Comparison of ENCODE assay signal across 30 cellular contexts in the genomic region with DNA sequence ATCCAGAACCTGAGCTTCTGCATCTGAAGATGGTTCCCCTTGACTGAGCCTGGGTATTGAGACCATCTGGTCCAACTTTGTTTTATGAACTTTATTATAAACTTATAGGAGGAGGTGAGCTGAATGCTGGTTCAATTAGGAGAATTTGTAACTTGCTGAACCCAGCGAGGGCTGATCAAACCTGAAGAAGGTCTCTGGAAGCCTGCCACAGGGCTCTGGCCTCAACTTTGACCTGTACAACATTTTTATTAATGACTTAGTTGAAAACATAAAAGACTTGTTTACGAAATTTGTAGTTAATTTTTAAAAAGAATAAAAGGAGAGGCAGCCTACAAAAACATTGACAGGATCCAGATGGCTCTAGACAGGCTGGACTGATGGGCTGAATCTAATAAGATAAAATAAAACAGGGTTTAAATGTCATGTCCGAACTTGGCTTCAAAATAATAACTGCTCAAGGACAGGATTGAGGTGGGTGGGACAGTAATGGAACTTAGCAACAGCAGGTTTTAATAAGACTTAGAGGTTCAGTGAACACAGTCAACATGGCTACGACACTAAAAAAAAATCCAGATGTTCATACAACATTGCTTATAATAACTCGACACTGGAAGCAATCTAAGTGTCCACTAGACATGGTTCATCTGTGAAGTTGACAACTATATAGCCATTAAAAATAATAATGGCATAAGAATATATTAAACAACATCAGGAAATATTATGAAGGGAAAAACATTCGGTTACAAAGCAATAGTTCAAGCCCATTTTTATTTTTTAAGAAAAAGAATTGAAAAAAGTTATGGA. TPM values are rescaled to one million over a fixed set of nuclear protein-coding genes. Genes with fewer than 3 reads are reported as not detected.
A peak's percentile ranks its signal among the peaks of the same experiment; 100 is the strongest.
DNase-seq lines count a peak whose midpoint lies in the region; ATAC-seq, FAIRE-seq and TF ChIP-seq lines count a peak whose summit lies in the region.
"Had no signal": no experiment of that assay in that cellular context is flagged by ENCODE, and none has a peak within 500 bp of the region (broad histone marks: within the 10 kb centered on the region; RNA-seq: fewer than 3 reads in every experiment).

No MANE protein-coding gene starts in this region.

- H3K4me1 ChIP-seq in SK-N-SH (ENCODE audit: control insufficient read depth in 1 of 2, insufficient read depth in 2 of 2, low read depth in 1 of 2, low read length in 1 of 2), result peaks cover 0 to 21% of the 10 kb centered on the region in 2 experiments; a peak in 2 of 4 replicates
- H3K4me1 ChIP-seq: BE2C, BLaER1 had no signal

- no peak overlapping the region for H3K4me3 ChIP-seq in SK-N-SH (ENCODE audit: low read depth in 2 of 2, low read length in 1 of 2)
- H3K4me3 ChIP-seq: BLaER1, GM12878 had no signal

- peak; percentile 98 for FAIRE-seq in endometrium (lab: Jason Lieb, UNC)
- FAIRE-seq: A204.1, GM12878, GM19239 had no signal

- POLR2A ChIA-PET in SK-N-SH (lab: Yijun Ruan, JAX), result no interaction called here

- ATAC-seq in SK-N-SH treated with all-trans-retinoic acid at 6 μM for 48 hours (no peak), left lobe of liver (peak; percentile 54), GM19397 (IDR thresholded peaks at IDR 0.05; ENCODE audit: unreplicated experiment) (no peak)

- TF ChIP-seq RAD21 in SK-N-SH (IDR thresholded peaks at IDR 0.05; ENCODE audit: low read length), result no peak

- no peak overlapping the region for H3K9ac ChIP-seq in SK-N-SH
- H3K9ac ChIP-seq: BLaER1 had no signal

- no peaks in the 10 kb centered on the region for H3K9me2 ChIP-seq in SK-N-SH

- DNase-seq in SK-N-SH, result peak; percentile 52
- DNase-seq in islet precursor cell, result peak; percentile 1
- no peak for DNase-seq in left lobe of liver (ENCODE audit: low spot score)
- no peak for DNase-seq in SKM-1 (lab: John Stamatoyannopoulos, UW; ENCODE audit: unreplicated experiment)
- DNase-seq: 8988T; ACHN; BE2C; C1 segment of cervical spinal cord; CD4-positive, alpha-beta memory T cell; CD4-positive, CD25-positive, alpha-beta regulatory T cell; CD8-positive, alpha-beta memory T cell; COR-L47; DMS153; DMS53; DMS79; DND-41; EL; GDM1 had no signal

- WGBS in SK-N-SH (ENCODE audit: low lambda C conversion rate), result 3% methylated on average over 6 of the region's 6 CpGs

- H3K36me3 ChIP-seq in SK-N-SH (replicated peaks in 1 of 2; ENCODE audit: control insufficient read depth in 1 of 2, insufficient read depth in 2 of 2, low read length in 1 of 2), result no peaks in the 10 kb centered on the region
- H3K36me3 ChIP-seq: BE2C, BLaER1 had no signal

- H3K27me3 ChIP-seq in SK-N-SH (ENCODE audit: insufficient read depth), result no peaks in the 10 kb centered on the region
- H3K27me3 ChIP-seq: BE2C, BLaER1 had no signal

- H3K9me3 ChIP-seq in SK-N-SH, result no peaks in the 10 kb centered on the region
- H3K9me3 ChIP-seq: BE2C, BLaER1 had no signal

- H3K79me2 ChIP-seq in SK-N-SH (ENCODE audit: insufficient read depth), result no peaks in the 10 kb centered on the region

- CTCF ChIA-PET in SK-N-SH (lab: Yijun Ruan, JAX), result interaction anchor here (1.3 to 2.4 kb wide), 2 partner anchors 32 to 151 kb away, joined by 3 to 6 read pairs; no protein-coding TSS in a partner anchor

- peak in 1 of 2 experiments; percentile 62; a peak in 2 of 4 replicates for TF ChIP-seq EP300 in SK-N-SH (IDR thresholded peaks at IDR 0.05; ENCODE audit: borderline replicate concordance in 1 of 2, low read depth in 1 of 2, low read length in 1 of 2)

- H3K4me2 ChIP-seq in SK-N-SH, result no peak overlapping the region
- H3K4me2 ChIP-seq: BLaER1 had no signal

- no peaks in the 10 kb centered on the region for H4K20me1 ChIP-seq in SK-N-SH (ENCODE audit: insufficient read depth)
- H4K20me1 ChIP-seq: BLaER1 had no signal

- no peak for TF ChIP-seq CTCF in SK-N-SH (IDR thresholded peaks at IDR 0.05)

- no peaks in the 10 kb centered on the region for H3F3A ChIP-seq in SK-N-SH (replicated peaks; ENCODE audit: insufficient read depth)

- H3K27ac ChIP-seq in SK-N-SH (ENCODE audit: low read depth in 2 of 2, low read length in 1 of 2), result peak overlapping the region in 1 of 2 experiments; percentile 55; a peak in 2 of 4 replicates
- H3K27ac ChIP-seq: BLaER1 had no signal

- H2AFZ ChIP-seq in SK-N-SH (ENCODE audit: low read depth), result no peak overlapping the region

TF ChIP-seq in SK-N-SH, 30 proteins besides CTCF, POLR2A, EP300 and RAD21:
- peak; percentile 23; the same call in 1 of the 2 replicates for TF ChIP-seq TCF12 (IDR thresholded peaks at IDR 0.05)
- no peak for TF ChIP-seq FOSL2 (IDR thresholded peaks at IDR 0.05; ENCODE audit: borderline replicate concordance, low read depth)
- 0 out of 2 replicates have a peak, but pooled peaks have one; percentile 41 for TF ChIP-seq RCOR1 (IDR thresholded peaks at IDR 0.05; ENCODE audit: low read length)

TF ChIP-seq in SK-N-SH treated with all-trans-retinoic acid at 6 μM for 48 hours, 23 proteins besides CTCF, POLR2A, EP300 and RAD21:
- TF ChIP-seq GLIS3 (CRISPR knock-in tag; IDR thresholded peaks at IDR 0.05) (no peak), OSR1 (CRISPR knock-in tag; IDR thresholded peaks at IDR 0.05) (no peak), SNAI2 (CRISPR knock-in tag; IDR thresholded peaks at IDR 0.05) (no peak), ESRRG (CRISPR knock-in tag; IDR thresholded peaks at IDR 0.05) (no peak), TCF4 (CRISPR knock-in tag; IDR thresholded peaks at IDR 0.05; ENCODE audit: borderline replicate concordance) (no peak), PPARA (CRISPR knock-in tag; IDR thresholded peaks at IDR 0.05; ENCODE audit: borderline replicate concordance) (no peak), BACH2 (CRISPR knock-in tag; IDR thresholded peaks at IDR 0.05; ENCODE audit: borderline replicate concordance) (no peak), ZNF70 (CRISPR knock-in tag; IDR thresholded peaks at IDR 0.05) (no peak), POU6F1 (CRISPR knock-in tag; IDR thresholded peaks at IDR 0.05; ENCODE audit: borderline replicate concordance, low read depth) (no peak), ZFP3 (CRISPR knock-in tag; IDR thresholded peaks at IDR 0.05) (no peak), PATZ1 (CRISPR knock-in tag; IDR thresholded peaks at IDR 0.05; ENCODE audit: borderline replicate concordance) (no peak), ZC3H10 (CRISPR knock-in tag; IDR thresholded peaks at IDR 0.05) (no peak), ZNF565 (CRISPR knock-in tag; conservative IDR thresholded peaks at IDR 0.05; ENCODE audit: low read depth) (no peak)
- TF ChIP-seq, protein P1, sequence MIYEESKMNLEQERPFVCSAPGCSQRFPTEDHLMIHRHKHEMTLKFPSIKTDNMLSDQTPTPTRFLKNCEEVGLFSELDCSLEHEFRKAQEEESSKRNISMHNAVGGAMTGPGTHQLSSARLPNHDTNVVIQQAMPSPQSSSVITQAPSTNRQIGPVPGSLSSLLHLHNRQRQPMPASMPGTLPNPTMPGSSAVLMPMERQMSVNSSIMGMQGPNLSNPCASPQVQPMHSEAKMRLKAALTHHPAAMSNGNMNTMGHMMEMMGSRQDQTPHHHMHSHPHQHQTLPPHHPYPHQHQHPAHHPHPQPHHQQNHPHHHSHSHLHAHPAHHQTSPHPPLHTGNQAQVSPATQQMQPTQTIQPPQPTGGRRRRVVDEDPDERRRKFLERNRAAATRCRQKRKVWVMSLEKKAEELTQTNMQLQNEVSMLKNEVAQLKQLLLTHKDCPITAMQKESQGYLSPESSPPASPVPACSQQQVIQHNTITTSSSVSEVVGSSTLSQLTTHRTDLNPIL (CRISPR knock-in tag; IDR thresholded peaks at IDR 0.05; ENCODE audit: low read depth), result no peak
TF ChIP-seq in SK-N-SH treated with all-trans-retinoic acid at 6 μM for 48 hours: peak in this region for 0.

RNA-seq across cellular contexts. Expression of gene GJB5, which starts 53.3 kb away (rescaled TPM):
- not detected in 2 replicates for polyA plus RNA-seq in SK-N-SH (2012; rRNA removed)
- polyA plus RNA-seq in SK-N-SH (2012; cell fraction: cytosol; rRNA removed), result not detected in 2 replicates
- not detected in 2 replicates for polyA plus RNA-seq in SK-N-SH (2012; cell fraction: nucleus; rRNA removed)
- not detected for total RNA-seq in left lobe of liver
- total RNA-seq: A673; CD4-positive, alpha-beta memory T cell; CD4-positive, CD25-positive, alpha-beta regulatory T cell; CD8-positive, alpha-beta memory T cell; Daoy; GM12878 had no signal
- polyA plus RNA-seq: AG04450; CD4-positive, alpha-beta memory T cell; CD8-positive, alpha-beta memory T cell; GM12878 had no signal

RNA-seq across cellular contexts. Expression of gene GJB4, which starts 58.0 kb away (rescaled TPM):
- polyA plus RNA-seq in SK-N-SH (2012; rRNA removed), result not detected in 2 replicates
- polyA plus RNA-seq in SK-N-SH (2012; cell fraction: cytosol; rRNA removed), result not detected in 2 replicates
- not detected in 2 replicates for polyA plus RNA-seq in SK-N-SH (2012; cell fraction: nucleus; rRNA removed)
- total RNA-seq in left lobe of liver, result not detected
- total RNA-seq: A673; CD4-positive, alpha-beta memory T cell; CD4-positive, CD25-positive, alpha-beta regulatory T cell; CD8-positive, alpha-beta memory T cell; G401; GM12878 had no signal
- polyA plus RNA-seq: AG04450; CD14-positive monocyte; CD4-positive, alpha-beta memory T cell; CD4-positive, CD25-positive, alpha-beta regulatory T cell; CD8-positive, alpha-beta memory T cell; GM12878 had no signal

Comparison
In these comparisons a context has a peak if more than half of its experiments do, and no peak if none do; other contexts are left out.
1. DNase-seq: peak in SK-N-SH (single experiment) and islet precursor cell (single experiment); none in left lobe of liver (single experiment) and SKM-1 (single experiment).